Comparison of ENCODE assay signal across 22 cellular contexts in genomic region chr15:98894312-98894711, GRCh38.
"Had no signal": no experiment of that assay in that cellular context is flagged by ENCODE, and none has a peak within 500 bp of the region (broad histone marks: within the 10 kb centered on the region; RNA-seq: fewer than 3 reads in every experiment).

No MANE protein-coding gene starts in this region.

- FAIRE-seq: kidney had no signal

- H3K4me3 Mint-ChIP-seq: activated CD4-positive, alpha-beta T cell treated with anti-CD3 and anti-CD28 coated beads, Interleukin-2, amount 10 ng/mL, durations not matched to agents 7 days and 5 days; activated T-cell treated with anti-CD3 and anti-CD28 coated beads, Interleukin-2, amount 50 U/mL, for 4 hours; mesothelial cell of epicardium; nephron; type B pancreatic cell had no signal

- DNase-seq: activated CD4-positive, alpha-beta T cell treated with anti-CD3 and anti-CD28 coated beads, Interleukin-2, amount 10 ng/mL, durations not matched to agents 7 days and 5 days; activated CD8-positive, alpha-beta memory T cell treated with anti-CD3 and anti-CD28 coated beads, Interleukin-2, amount 50 U/mL, for 4 hours; activated naive CD4-positive, alpha-beta T cell treated with anti-CD3 and anti-CD28 coated beads, Interleukin-2, amount 50 U/mL, for 16 hours; activated T-cell treated with anti-CD3 and anti-CD28 coated beads, Interleukin-2, amount 50 U/mL, for 4 hours; caudate nucleus; colonic mucosa; erythroblast; heart left ventricle; kidney; retina; stimulated activated CD4-positive, alpha-beta T cell treated with anti-CD3 and anti-CD28 coated beads, Interleukin-12 subunit alpha, Interleukin-12 subunit beta, amount 100 ng/mL, for 4 hours; stimulated activated CD4-positive, alpha-beta T cell treated with anti-CD3 and anti-CD28 coated beads, Interleukin-1b, Interleukin-23, amount 100 ng/mL, for 48 hours; stimulated activated naive CD4-positive, alpha-beta T cell treated with Interleukin-2 at 50 U/mL for 16 hours; substantia nigra; T-helper 1 cell; T1000 had no signal

- ATAC-seq: activated T-cell treated with anti-CD3 and anti-CD28 coated beads, Interleukin-2, amount 50 U/mL, for 4 hours; gastroesophageal sphincter; heart left ventricle; left lobe of liver had no signal

- H3K9me3 ChIP-seq: colonic mucosa, gastroesophageal sphincter, heart left ventricle had no signal

- H3K27me3 Mint-ChIP-seq: activated CD4-positive, alpha-beta T cell treated with anti-CD3 and anti-CD28 coated beads, Interleukin-2, amount 10 ng/mL, durations not matched to agents 7 days and 5 days; type B pancreatic cell had no signal

- H3K27me3 ChIP-seq: colonic mucosa, gastroesophageal sphincter, heart left ventricle had no signal

- H3K4me1 Mint-ChIP-seq: activated CD4-positive, alpha-beta T cell treated with anti-CD3 and anti-CD28 coated beads, Interleukin-2, amount 10 ng/mL, durations not matched to agents 7 days and 5 days had no signal

- H3K27ac ChIP-seq: colonic mucosa, heart left ventricle had no signal

- H3K27ac Mint-ChIP-seq: activated CD4-positive, alpha-beta T cell treated with anti-CD3 and anti-CD28 coated beads, Interleukin-2, amount 10 ng/mL, durations not matched to agents 7 days and 5 days; mesothelial cell of epicardium had no signal

- H3K4me1 ChIP-seq: colonic mucosa had no signal

- H3K9me3 Mint-ChIP-seq: activated CD4-positive, alpha-beta T cell treated with anti-CD3 and anti-CD28 coated beads, Interleukin-2, amount 10 ng/mL, durations not matched to agents 7 days and 5 days; activated T-cell treated with anti-CD3 and anti-CD28 coated beads, Interleukin-2, amount 50 U/mL, for 4 hours; mesothelial cell of epicardium; nephron; type B pancreatic cell had no signal

- H3K36me3 ChIP-seq: colonic mucosa had no signal

- H3K4me3 ChIP-seq: colonic mucosa, gastroesophageal sphincter, heart left ventricle, lung had no signal
